ENCODE assay signal across 8 cellular contexts in the genomic region with DNA sequence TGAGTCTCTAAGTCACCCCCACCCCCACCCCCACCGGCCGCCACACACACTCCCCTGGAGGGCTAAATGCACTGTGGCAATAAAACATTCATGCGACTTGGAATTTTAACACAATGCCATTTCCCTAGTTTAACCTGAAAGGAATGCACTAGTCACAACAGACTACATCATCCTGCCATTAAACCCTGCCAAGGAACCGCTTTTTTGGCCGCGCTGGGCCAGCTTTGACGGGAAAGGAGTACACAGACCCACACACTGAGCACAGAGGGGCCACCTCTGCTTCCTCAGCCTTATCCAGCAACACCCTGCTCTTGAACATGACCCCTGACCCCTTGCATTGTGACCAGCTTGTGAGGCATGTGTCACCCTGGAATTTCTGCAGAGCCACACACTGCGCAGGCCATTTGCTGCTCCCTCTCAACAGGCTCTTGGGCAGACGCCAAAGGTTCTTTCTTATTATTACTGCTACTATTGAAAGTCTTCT.
DNase-seq lines count a peak whose midpoint lies in the region; ATAC-seq, FAIRE-seq and TF ChIP-seq lines count a peak whose summit lies in the region.

No MANE protein-coding gene starts in this region.

- no peak for TF ChIP-seq CTCF in K562 (IDR thresholded peaks at IDR 0.05 in 2 of 3, conservative IDR thresholded peaks at IDR 0.05 in 1 of 3; ENCODE audit: insufficient read depth in 2 of 3, low read depth in 1 of 3, low read length in 3 of 3)
- no peak for TF ChIP-seq CTCF in smooth muscle cell (IDR thresholded peaks at IDR 0.05; ENCODE audit: borderline replicate concordance, insufficient read depth, poor library complexity, severe bottlenecking)

- POLR2A ChIA-PET in K562 (lab: Yijun Ruan, JAX) = no interaction called here

- H3F3A ChIP-seq in smooth muscle cell (ENCODE audit: low read depth) = peaks cover 6% of the 10 kb centered on the region

- intact Hi-C loops in K562 (cut with micrococcal nuclease) = no loop called here

- no peaks in the 10 kb centered on the region for H3K9me3 ChIP-seq in K562 (replicated peaks; ENCODE audit: control insufficient read depth, insufficient read depth, low read depth, low read length)
- no peaks in the 10 kb centered on the region for H3K9me3 ChIP-seq in iPS-15b (ENCODE audit: control insufficient read depth, insufficient read depth, low read length)
- H3K9me3 ChIP-seq in smooth muscle cell (replicated peaks; ENCODE audit: low read depth) = no peaks in the 10 kb centered on the region

- H3K9ac ChIP-seq in K562 (ENCODE audit: insufficient read depth in 1 of 2, low read depth in 2 of 2, low read length in 2 of 2) (no peak overlapping the region), iPS-15b (ENCODE audit: low read depth, low read length) (peak overlapping the region; percentile 41), smooth muscle cell (ENCODE audit: low read depth) (peak overlapping the region; percentile 82)

- TF ChIP-seq POLR2A in K562 (conservative IDR thresholded peaks at IDR 0.05) = no peak

- H3K79me2 ChIP-seq in K562 (ENCODE audit: control insufficient read depth, insufficient read depth, low read length) (no peaks in the 10 kb centered on the region), smooth muscle cell (ENCODE audit: low read depth) (no peaks in the 10 kb centered on the region)

- FAIRE-seq in K562 (lab: Jason Lieb, UNC) = no peak

- H3K4me2 ChIP-seq in K562 (ENCODE audit: insufficient read depth, low read length) = no peak overlapping the region
- H3K4me2 ChIP-seq in smooth muscle cell = peak overlapping the region; percentile 86

- H3K4me1 ChIP-seq in K562 (replicated peaks in 1 of 2; ENCODE audit: control insufficient read depth in 2 of 2, insufficient read depth in 2 of 2, low read length in 2 of 2) (no peaks in the 10 kb centered on the region), iPS-15b (ENCODE audit: control insufficient read depth, insufficient read depth, low read length) (peaks cover 40% of the 10 kb centered on the region), smooth muscle cell (ENCODE audit: low read depth) (peaks cover 37% of the 10 kb centered on the region)

- no peak for TF ChIP-seq EP300 in K562 (IDR thresholded peaks at IDR 0.05; ENCODE audit: low read length)

- H2AFZ ChIP-seq in K562 (ENCODE audit: low read depth, low read length) (no peak overlapping the region), smooth muscle cell (ENCODE audit: low read depth) (peak overlapping the region; percentile 44)

- H3K36me3 ChIP-seq in K562 (ENCODE audit: control insufficient read depth, insufficient read depth, low read length) (no peaks in the 10 kb centered on the region), iPS-15b (ENCODE audit: control insufficient read depth, insufficient read depth, low read length) (no peaks in the 10 kb centered on the region), smooth muscle cell (ENCODE audit: low read depth) (no peaks in the 10 kb centered on the region)

- BruUV-seq in K562 (replicated peaks; lab: Mats Ljungman, UMichigan) = no TSS peak

- CTCF ChIA-PET in K562 (lab: Yijun Ruan, JAX; ENCODE audit: low intra/inter-chr PET ratio) = no interaction called here

- in situ Hi-C loops in K562 (cut with MboI) = no loop called here

- ATAC-seq in K562 (no peak), GM18511 (IDR thresholded peaks at IDR 0.05; ENCODE audit: unreplicated experiment) (no peak)

- 0% methylated on average over 3 of the region's 9 CpGs for WGBS in K562 (ENCODE audit: insufficient coverage, low coverage, missing lambda C conversion rate)
- under 1% methylated on average over 9 of the region's 9 CpGs for WGBS in smooth muscle cell (ENCODE audit: low lambda C conversion rate)

- H3K4me3 ChIP-seq in K562 (no peak overlapping the region), iPS-15b (ENCODE audit: low read depth, low read length) (no peak overlapping the region), smooth muscle cell (peak overlapping the region; percentile 42)

- no peak overlapping the region for H3K27ac ChIP-seq in K562 (ENCODE audit: extremely low read depth, low read depth, low read length)
- H3K27ac ChIP-seq in smooth muscle cell (ENCODE audit: low read depth) = peak overlapping the region; percentile 93

- H4K20me1 ChIP-seq in K562 (replicated peaks; ENCODE audit: control insufficient read depth, insufficient read depth, low read length) = no peaks in the 10 kb centered on the region
- H4K20me1 ChIP-seq in smooth muscle cell (ENCODE audit: low read depth) = no peaks in the 10 kb centered on the region

- DNase-seq in HPDE6-E6E7 (ENCODE audit: extremely low spot score) = peak; percentile 28
- peak; percentile 5 to 67 (median 8) for DNase-seq in K562 (ENCODE audit: extremely low read depth in 1 of 4, low spot score in 3 of 4)
- no peak for DNase-seq in smooth muscle cell (lab: John Stamatoyannopoulos, UW; ENCODE audit: unreplicated experiment)
- no peak for DNase-seq in stimulated activated CD4-positive, alpha-beta T cell treated with anti-CD3 and anti-CD28 coated beads, Interleukin-2, amount 100 ng/mL, for 48 hours
- DNase-seq in middle frontal gyrus (ENCODE audit: extremely low spot score, low spot score) = no peak
- no peak for DNase-seq in NCI-H82 (lab: John Stamatoyannopoulos, UW)

- H3K9me1 ChIP-seq in K562 (ENCODE audit: control insufficient read depth, insufficient read depth, low read length) = no peaks in the 10 kb centered on the region

- TF ChIP-seq RAD21 in K562 (CRISPR knock-in tag; conservative IDR thresholded peaks at IDR 0.05 in 1 of 2, IDR thresholded peaks at IDR 0.05 in 1 of 2) = no peak

- H3K27me3 ChIP-seq in K562 (ENCODE audit: control insufficient read depth in 2 of 2, insufficient read depth in 2 of 2, low read length in 2 of 2) (no peaks in the 10 kb centered on the region), iPS-15b (ENCODE audit: control insufficient read depth, insufficient read depth, low read length) (no peaks in the 10 kb centered on the region), smooth muscle cell (ENCODE audit: low read depth) (no peaks in the 10 kb centered on the region)

TF ChIP-seq in K562, 482 proteins besides CTCF, POLR2A, EP300 and RAD21:
- TF ChIP-seq ZNF217 (CRISPR knock-in tag; IDR thresholded peaks at IDR 0.05) = no peak
- no peak for TF ChIP-seq NR2C2 (CRISPR knock-in tag; IDR thresholded peaks at IDR 0.05)
- TF ChIP-seq NR2C2 (tag; IDR thresholded peaks at IDR 0.05) = 0 out of 2 replicates have a peak, but pooled peaks have one; percentile 21

Comparison
In these comparisons a context has a peak if more than half of its experiments do, and no peak if none do; other contexts are left out.
1. DNase-seq: peak in HPDE6-E6E7 (single experiment) and K562 (4 of 4); none in smooth muscle cell (single experiment), stimulated activated CD4-positive, alpha-beta T cell treated with anti-CD3 and anti-CD28 coated beads, Interleukin-2, amount 100 ng/mL, for 48 hours (0 of 2), middle frontal gyrus (single experiment) and NCI-H82 (single experiment).
2. H3K9ac ChIP-seq: peak in iPS-15b (single experiment) and smooth muscle cell (single experiment); none in K562 (0 of 2).